8 cellular contexts compared by ENCODE assay signal in genomic region chr18:63444567-63444966, GRCh38. TPM values are rescaled to one million over a fixed set of nuclear protein-coding genes. Genes with fewer than 3 reads are reported as not detected.
A peak's percentile ranks its signal among the peaks of the same experiment; 100 is the strongest.
DNase-seq lines count a peak whose midpoint lies in the region; ATAC-seq and TF ChIP-seq lines count a peak whose summit lies in the region.
"Had no signal": no experiment of that assay in that cellular context is flagged by ENCODE, and none has a peak within 500 bp of the region (broad histone marks: within the 10 kb centered on the region; RNA-seq: fewer than 3 reads in every experiment).

No MANE protein-coding gene starts in this region.

- TF ChIP-seq CTCF in upper lobe of left lung (IDR thresholded peaks at IDR 0.05) (no peak), neural progenitor cell (IDR thresholded peaks at IDR 0.05) (no peak)

- H3K36me3 Mint-ChIP-seq in neural progenitor cell: no peaks in the 10 kb centered on the region

- H2AFZ ChIP-seq in neural progenitor cell (replicated peaks): no peak overlapping the region

- H3K9ac ChIP-seq in neural progenitor cell: no peak overlapping the region

- 59 to 62% methylated on average over 6 of the region's 6 CpGs for WGBS in upper lobe of left lung, 2 donors

- H3K9me3 Mint-ChIP-seq in neural progenitor cell: no peaks in the 10 kb centered on the region

- TF ChIP-seq EP300 in upper lobe of left lung (IDR thresholded peaks at IDR 0.05): no peak

- peaks cover 7% of the 10 kb centered on the region for H3K4me1 Mint-ChIP-seq in neural progenitor cell

- DNase-seq in RKO (ENCODE audit: low spot score) (peak; percentile 83), germinal center (ENCODE audit: low spot score) (peak; percentile 24), upper lobe of left lung (peak in 1 of 2 donors; percentile 31), neural progenitor cell (ENCODE audit: low spot score) (no peak), mucosa of gallbladder (ENCODE audit: low spot score) (no peak)
- no peak for DNase-seq in stimulated activated CD4-positive, alpha-beta T cell treated with anti-CD3 and anti-CD28 coated beads, Interleukin-1b, Interleukin-23, amount 100 ng/mL, for 48 hours
- DNase-seq: NCI-H1436 treated with DMSO at 0.1 percent for 48 hours had no signal

- H3K4me2 ChIP-seq in neural progenitor cell: no peak overlapping the region

- peak; percentile 49 for ATAC-seq in GM21423 (IDR thresholded peaks at IDR 0.05; ENCODE audit: unreplicated experiment)
- ATAC-seq in upper lobe of left lung (ENCODE audit: low FRiP score in 2 of 2): peak; percentile 54 to 93

- H3K36me3 ChIP-seq in upper lobe of left lung (no peaks in the 10 kb centered on the region), neural progenitor cell (no peaks in the 10 kb centered on the region)

- no peak for TF ChIP-seq POLR2A in upper lobe of left lung (IDR thresholded peaks at IDR 0.05)

- H4K20me1 ChIP-seq in neural progenitor cell (ENCODE audit: low read depth): no peaks in the 10 kb centered on the region

- H3K9me3 ChIP-seq in upper lobe of left lung (no peaks in the 10 kb centered on the region), neural progenitor cell (ENCODE audit: low read depth) (no peaks in the 10 kb centered on the region)

- H3F3A ChIP-seq in neural progenitor cell (ENCODE audit: low read depth): no peaks in the 10 kb centered on the region

- no peaks in the 10 kb centered on the region for H3K4me1 ChIP-seq in upper lobe of left lung
- H3K4me1 ChIP-seq in neural progenitor cell: no peaks in the 10 kb centered on the region

- H3K4me3 ChIP-seq in upper lobe of left lung (no peak overlapping the region), neural progenitor cell (no peak overlapping the region)

- H3K79me2 ChIP-seq in neural progenitor cell (ENCODE audit: low read depth): no peaks in the 10 kb centered on the region

- H3K27me3 Mint-ChIP-seq in neural progenitor cell (ENCODE audit: insufficient read depth, low read depth): peaks cover 4% of the 10 kb centered on the region

- H3K27ac ChIP-seq in upper lobe of left lung (peak overlapping the region; percentile 2 to 73 (median 29)), neural progenitor cell (no peak overlapping the region)

- H3K27me3 ChIP-seq in upper lobe of left lung (no peaks in the 10 kb centered on the region), neural progenitor cell (no peaks in the 10 kb centered on the region)

- no peak overlapping the region for H3K4me3 Mint-ChIP-seq in neural progenitor cell

- no peak overlapping the region for H3K27ac Mint-ChIP-seq in neural progenitor cell

RNA-seq across cellular contexts. Expression of gene VPS4B, which starts 22.3 kb away (rescaled TPM):
- total RNA-seq in upper lobe of left lung (10 to 100 TPM; 24.1 to 63.7 (median 37.9) TPM), neural progenitor cell (ENCODE audit: low replicate concordance) (25.4 and 42.2 TPM in 2 replicates), mucosa of gallbladder (80.5 TPM)

RNA-seq across cellular contexts. Expression of gene SERPINB5, which starts 32.2 kb away (rescaled TPM):
- total RNA-seq in upper lobe of left lung: under 1 TPM in 2 of 6 donors, not detected in 4; 0.61 to 0.98 TPM
- 0.09 TPM in 1 of 2 replicates, not detected in the other for total RNA-seq in neural progenitor cell (ENCODE audit: low replicate concordance)
- 0.14 TPM for total RNA-seq in mucosa of gallbladder

Comparison
In these comparisons a context has a peak if more than half of its experiments do, and no peak if none do; other contexts are left out.
1. DNase-seq: peak in RKO (single experiment) and germinal center (single experiment); none in stimulated activated CD4-positive, alpha-beta T cell treated with anti-CD3 and anti-CD28 coated beads, Interleukin-1b, Interleukin-23, amount 100 ng/mL, for 48 hours (single experiment), neural progenitor cell (single experiment) and mucosa of gallbladder (single experiment).